In genomic region chr2:200852605-200853004, GRCh38 we compare ENCODE assay signal across 1 cellular context.
TF ChIP-seq lines count a peak whose summit lies in the region.

No MANE protein-coding gene starts in this region.

TF ChIP-seq in GM12891, 5 proteins besides CTCF, POLR2A, EP300 and RAD21:
- TF ChIP-seq POLR2AphosphoS5 (IDR thresholded peaks at IDR 0.05; ENCODE audit: low read depth, low read length) (no peak), SPI1 (IDR thresholded peaks at IDR 0.05; ENCODE audit: low read depth, low read length) (no peak), POU2F2 (IDR thresholded peaks at IDR 0.05; ENCODE audit: low read depth, low read length) (no peak), TAF1 (IDR thresholded peaks at IDR 0.05; ENCODE audit: low read depth, low read length) (no peak), PAX5 (IDR thresholded peaks at IDR 0.05; ENCODE audit: insufficient read depth, low read length, severe bottlenecking) (no peak)
